Comparison of ENCODE assay signal across 9 cellular contexts in the genomic region with DNA sequence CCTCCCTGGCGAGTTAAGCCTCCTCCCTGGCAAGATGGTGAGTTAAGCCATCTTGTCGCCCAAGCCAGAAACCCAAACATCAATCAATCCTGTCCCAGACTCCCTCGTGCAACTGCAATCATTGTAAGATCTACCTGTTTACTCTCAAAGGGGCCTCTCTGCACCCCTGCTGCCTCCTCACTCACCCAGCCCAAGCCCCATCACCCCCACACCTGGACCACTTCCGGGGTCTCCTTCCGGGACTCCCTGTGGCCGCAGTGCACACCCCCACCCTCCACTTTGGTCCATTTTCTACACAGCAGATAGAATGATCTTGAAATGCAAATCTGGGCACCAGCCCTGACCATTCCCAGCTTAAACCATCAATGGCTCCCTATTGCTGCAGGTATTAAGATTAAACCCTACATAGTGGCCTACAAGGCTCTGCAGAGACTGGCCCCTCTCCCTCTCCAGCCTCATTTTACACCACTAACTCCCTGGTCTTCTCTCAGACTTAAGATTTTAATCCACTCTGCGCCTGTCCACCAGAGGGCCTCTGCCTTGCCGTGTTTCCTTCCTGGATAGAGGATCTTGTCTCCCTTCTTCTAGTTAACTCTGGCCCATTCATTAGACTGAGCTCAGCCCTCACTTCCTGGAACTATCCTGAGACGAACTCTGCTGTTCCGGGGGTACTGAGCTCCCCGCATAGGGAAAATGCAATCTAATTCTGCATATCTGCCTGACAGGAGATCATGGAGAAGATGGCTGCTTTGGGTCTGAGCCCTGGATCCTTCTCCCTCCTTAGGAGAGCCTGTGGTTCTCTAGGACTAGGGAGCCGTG. TPM values are rescaled to one million over a fixed set of nuclear protein-coding genes. Genes with fewer than 3 reads are reported as not detected.
DNase-seq lines count a peak whose midpoint lies in the region; ATAC-seq and TF ChIP-seq lines count a peak whose summit lies in the region.
"Had no signal": no experiment of that assay in that cellular context is flagged by ENCODE, and none has a peak within 500 bp of the region (broad histone marks: within the 10 kb centered on the region; RNA-seq: fewer than 3 reads in every experiment).

No MANE protein-coding gene starts in this region.

- DNase-seq in CD1c-positive myeloid dendritic cell (ENCODE audit: extremely low spot score) (peak; percentile 38), UCSD-AML1 (lab: John Stamatoyannopoulos, UW; ENCODE audit: unreplicated experiment) (peak; percentile 17), left cardiac atrium (peak; percentile 41), spleen (no peak)
- no peak for DNase-seq in central memory CD4-positive, alpha-beta T cell
- DNase-seq in stimulated activated naive CD4-positive, alpha-beta T cell treated with Interleukin-2 at 50 U/mL for 16 hours (lab: John Stamatoyannopoulos, UW) = no peak

- intact Hi-C loops in left cardiac atrium (cut with DNase I) (no loop called here), spleen (cut with DNase I; ENCODE audit: low total_unique reads) (no loop called here)

- TF ChIP-seq CTCF in HEK293 (tag by site-specific recombination; IDR thresholded peaks at IDR 0.05) (peak; percentile 37; the same call in 1 of the 2 replicates), spleen (IDR thresholded peaks at IDR 0.05 in 8 of 11, conservative IDR thresholded peaks at IDR 0.05 in 3 of 11) (peak in 6 of 11 experiments; percentile 13 to 38 (median 28))

- H3K36me3 ChIP-seq in HEK293 (ENCODE audit: control insufficient read depth in 2 of 2, insufficient read depth in 1 of 2, low read length in 2 of 2) (no peaks in the 10 kb centered on the region), spleen (no peaks in the 10 kb centered on the region)
- H3K36me3 ChIP-seq: neutrophil had no signal

- no peaks in the 10 kb centered on the region for H3K9me3 ChIP-seq in HEK293 (ENCODE audit: control insufficient read depth, insufficient read depth, low read depth, low read length)
- H3K9me3 ChIP-seq in spleen = no peaks in the 10 kb centered on the region
- H3K9me3 ChIP-seq: neutrophil had no signal

- WGBS in spleen, 5 donors = 45 to 63% (median 50%) methylated on average over 11 to 12 of the region's 12 CpGs

- H3K4me3 ChIP-seq in HEK293 (ENCODE audit: low read depth, low read length) = no peak overlapping the region
- no peak overlapping the region for H3K4me3 ChIP-seq in spleen

- H3K4me1 ChIP-seq in HEK293 (ENCODE audit: control insufficient read depth, insufficient read depth, low read length) (no peaks in the 10 kb centered on the region), spleen (no peaks in the 10 kb centered on the region)

- CTCF ChIA-PET in HEK293 (lab: Yijun Ruan, JAX) = interaction anchor here (0.6 to 11.2 kb wide), 18 partner anchors 8 to 1808 kb away, joined by 3 to 142 read pairs (median 4); no protein-coding TSS in a partner anchor

- H3K27ac ChIP-seq in HEK293 (ENCODE audit: extremely low read depth, low read depth, low read length) = no peak overlapping the region
- H3K27ac ChIP-seq in spleen = no peak overlapping the region
- H3K27ac ChIP-seq: neutrophil had no signal

- TF ChIP-seq POLR2A in spleen (IDR thresholded peaks at IDR 0.05) = no peak

- ATAC-seq in left cardiac atrium (peak; percentile 56 to 72), GM18498 (IDR thresholded peaks at IDR 0.05; ENCODE audit: unreplicated experiment) (no peak)

- POLR2A ChIA-PET in HEK293 (lab: Yijun Ruan, JAX) = no interaction called here

- peaks cover 0 to 45% (median 0%) of the 10 kb centered on the region in 7 donors for H3K27me3 ChIP-seq in spleen (replicated peaks in 1 of 7)

TF ChIP-seq in HEK293, 187 proteins besides CTCF, POLR2A, EP300 and RAD21:
- no peak for TF ChIP-seq ZFHX2 (tag by site-specific recombination; conservative IDR thresholded peaks at IDR 0.05)
- no peak for TF ChIP-seq ZNF2 (tag by site-specific recombination; IDR thresholded peaks at IDR 0.05)
- TF ChIP-seq ZBTB17 (tag by site-specific recombination; IDR thresholded peaks at IDR 0.05) = peak; percentile 64
- peak; percentile 93 for TF ChIP-seq ZNF10 (tag by site-specific recombination; IDR thresholded peaks at IDR 0.05)
- TF ChIP-seq, protein P1, sequence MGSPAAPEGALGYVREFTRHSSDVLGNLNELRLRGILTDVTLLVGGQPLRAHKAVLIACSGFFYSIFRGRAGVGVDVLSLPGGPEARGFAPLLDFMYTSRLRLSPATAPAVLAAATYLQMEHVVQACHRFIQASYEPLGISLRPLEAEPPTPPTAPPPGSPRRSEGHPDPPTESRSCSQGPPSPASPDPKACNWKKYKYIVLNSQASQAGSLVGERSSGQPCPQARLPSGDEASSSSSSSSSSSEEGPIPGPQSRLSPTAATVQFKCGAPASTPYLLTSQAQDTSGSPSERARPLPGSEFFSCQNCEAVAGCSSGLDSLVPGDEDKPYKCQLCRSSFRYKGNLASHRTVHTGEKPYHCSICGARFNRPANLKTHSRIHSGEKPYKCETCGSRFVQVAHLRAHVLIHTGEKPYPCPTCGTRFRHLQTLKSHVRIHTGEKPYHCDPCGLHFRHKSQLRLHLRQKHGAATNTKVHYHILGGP (tag by site-specific recombination; IDR thresholded peaks at IDR 0.05) = peak; percentile 56; the same call in 1 of the 2 replicates
- TF ChIP-seq, protein P2, sequence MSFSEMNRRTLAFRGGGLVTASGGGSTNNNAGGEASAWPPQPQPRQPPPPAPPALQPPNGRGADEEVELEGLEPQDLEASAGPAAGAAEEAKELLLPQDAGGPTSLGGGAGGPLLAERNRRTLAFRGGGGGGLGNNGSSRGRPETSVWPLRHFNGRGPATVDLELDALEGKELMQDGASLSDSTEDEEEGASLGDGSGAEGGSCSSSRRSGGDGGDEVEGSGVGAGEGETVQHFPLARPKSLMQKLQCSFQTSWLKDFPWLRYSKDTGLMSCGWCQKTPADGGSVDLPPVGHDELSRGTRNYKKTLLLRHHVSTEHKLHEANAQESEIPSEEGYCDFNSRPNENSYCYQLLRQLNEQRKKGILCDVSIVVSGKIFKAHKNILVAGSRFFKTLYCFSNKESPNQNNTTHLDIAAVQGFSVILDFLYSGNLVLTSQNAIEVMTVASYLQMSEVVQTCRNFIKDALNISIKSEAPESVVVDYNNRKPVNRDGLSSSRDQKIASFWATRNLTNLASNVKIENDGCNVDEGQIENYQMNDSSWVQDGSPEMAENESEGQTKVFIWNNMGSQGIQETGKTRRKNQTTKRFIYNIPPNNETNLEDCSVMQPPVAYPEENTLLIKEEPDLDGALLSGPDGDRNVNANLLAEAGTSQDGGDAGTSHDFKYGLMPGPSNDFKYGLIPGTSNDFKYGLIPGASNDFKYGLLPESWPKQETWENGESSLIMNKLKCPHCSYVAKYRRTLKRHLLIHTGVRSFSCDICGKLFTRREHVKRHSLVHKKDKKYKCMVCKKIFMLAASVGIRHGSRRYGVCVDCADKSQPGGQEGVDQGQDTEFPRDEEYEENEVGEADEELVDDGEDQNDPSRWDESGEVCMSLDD (tag by site-specific recombination; IDR thresholded peaks at IDR 0.05) = no peak
- TF ChIP-seq ZNF311 (tag by site-specific recombination; IDR thresholded peaks at IDR 0.05; ENCODE audit: borderline replicate concordance) = no peak
- TF ChIP-seq ZNF654 (tag by site-specific recombination; IDR thresholded peaks at IDR 0.05; ENCODE audit: low read depth) = peak; percentile 12; the same call in 1 of the 2 replicates

RNA-seq across cellular contexts. Expression of a gene that starts 41.9 kb away (rescaled TPM):
- 1 to 10 TPM; 1.1 to 1.2 TPM for total RNA-seq in left cardiac atrium
- total RNA-seq in spleen = 1 to 10 TPM in 5 of 7 donors, under 1 TPM in 2; 0.20 to 3.0 (median 1.2) TPM
- polyA plus RNA-seq in spleen = under 1 TPM; 0.11 to 0.45 (median 0.13) TPM

Comparison
In these comparisons a context has a peak if more than half of its experiments do, and no peak if none do; other contexts are left out.
1. DNase-seq: peak in CD1c-positive myeloid dendritic cell (single experiment), UCSD-AML1 (single experiment) and left cardiac atrium (single experiment); none in spleen (single experiment), central memory CD4-positive, alpha-beta T cell (single experiment) and stimulated activated naive CD4-positive, alpha-beta T cell treated with Interleukin-2 at 50 U/mL for 16 hours (single experiment).